Comparison of ENCODE assay signal across 1 cellular context in genomic region chr1:175933801-175934200, GRCh38.
TF ChIP-seq lines count a peak whose summit lies in the region.

No MANE protein-coding gene starts in this region.

TF ChIP-seq in IMR-90, 13 proteins besides CTCF, POLR2A, EP300 and RAD21 (continued from another document):
- no peak for TF ChIP-seq FOS (IDR thresholded peaks at IDR 0.05; ENCODE audit: low read depth, low read length)
